In the genomic region with DNA sequence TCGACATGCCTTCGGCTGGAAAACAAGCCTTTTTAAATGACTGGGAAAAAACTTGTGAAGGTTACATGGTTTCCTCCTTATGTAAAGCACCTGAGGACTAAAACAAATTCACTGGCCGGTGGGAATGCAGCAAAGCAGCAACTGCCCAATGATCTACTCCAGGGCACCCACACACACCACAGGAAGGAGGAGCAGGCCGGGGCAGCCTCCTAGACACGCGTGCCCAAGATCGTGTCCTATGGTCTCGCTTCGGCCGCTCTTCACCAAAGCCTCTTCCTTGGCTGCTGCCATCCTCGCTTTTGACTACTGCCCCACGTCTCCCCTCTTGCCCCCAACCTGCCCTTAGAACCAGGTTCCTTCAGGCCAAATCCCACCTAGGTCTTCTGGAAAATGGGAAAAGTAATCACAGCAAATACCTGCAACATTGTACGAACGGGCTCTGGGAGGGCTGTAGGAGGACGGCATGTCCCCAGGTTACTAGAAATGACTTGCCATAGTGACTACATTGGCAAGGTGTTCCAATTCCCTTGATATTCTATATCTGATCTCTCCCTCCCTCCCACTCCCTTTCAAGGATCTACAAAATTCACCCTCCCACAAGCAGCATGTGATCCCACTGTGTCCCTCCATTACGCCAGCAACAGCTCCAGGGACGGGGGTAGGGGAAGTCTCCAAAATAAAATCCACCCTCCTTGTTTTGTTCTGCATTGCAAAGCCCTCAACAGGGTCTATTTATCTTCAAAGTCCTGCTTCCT, we compare ENCODE assay signal across 11 cellular contexts.
DNase-seq lines count a peak whose midpoint lies in the region; ATAC-seq and TF ChIP-seq lines count a peak whose summit lies in the region.
"Had no signal": no experiment of that assay in that cellular context is flagged by ENCODE, and none has a peak within 500 bp of the region (broad histone marks: within the 10 kb centered on the region; RNA-seq: fewer than 3 reads in every experiment).

No MANE protein-coding gene starts in this region.

- TF ChIP-seq EP300 in transverse colon (IDR thresholded peaks at IDR 0.05; ENCODE audit: low read depth): no peak

- H3K27ac ChIP-seq in caudate nucleus (ENCODE audit: low read depth, low read length): peak overlapping the region; percentile 89
- H3K27ac ChIP-seq in naive thymus-derived CD4-positive, alpha-beta T cell (ENCODE audit: low read depth, low read length): peak overlapping the region; percentile 64
- peak overlapping the region; percentile 83 to 93 (median 88) for H3K27ac ChIP-seq in transverse colon

- H3K4me3 Mint-ChIP-seq in activated naive CD4-positive, alpha-beta T cell treated with anti-CD3 and anti-CD28 coated beads, Interleukin-2, amount 50 U/mL, for 24 hours: no peak overlapping the region
- peak overlapping the region; percentile 3 to 97 (median 78) for H3K4me3 Mint-ChIP-seq in naive thymus-derived CD4-positive, alpha-beta T cell

- intact Hi-C loops in naive thymus-derived CD4-positive, alpha-beta T cell (cut with micrococcal nuclease): no loop called here
- intact Hi-C loops in transverse colon (cut with DNase I; ENCODE audit: low total_unique reads): no loop called here

- peak overlapping the region; percentile 98 for H3K27ac Mint-ChIP-seq in activated naive CD4-positive, alpha-beta T cell treated with anti-CD3 and anti-CD28 coated beads, Interleukin-2, amount 50 U/mL, for 24 hours
- H3K27ac Mint-ChIP-seq in naive thymus-derived CD4-positive, alpha-beta T cell: peak overlapping the region; percentile 86 to 99 (median 92)

- H3K9me3 ChIP-seq in naive thymus-derived CD4-positive, alpha-beta T cell (ENCODE audit: control insufficient read depth in 2 of 3, low read length in 3 of 3): no peaks in the 10 kb centered on the region
- H3K9me3 ChIP-seq in transverse colon: no peaks in the 10 kb centered on the region
- H3K9me3 ChIP-seq: HAP-1 had no signal

- no peak overlapping the region for H3K4me3 ChIP-seq in naive thymus-derived CD4-positive, alpha-beta T cell (ENCODE audit: low read length)
- H3K4me3 ChIP-seq in transverse colon: no peak overlapping the region
- H3K4me3 ChIP-seq: HAP-1, K562 had no signal

- H3K36me3 ChIP-seq in naive thymus-derived CD4-positive, alpha-beta T cell (ENCODE audit: control insufficient read depth in 2 of 3, insufficient read depth in 3 of 3, low read length in 3 of 3): no peaks in the 10 kb centered on the region
- no peaks in the 10 kb centered on the region for H3K36me3 ChIP-seq in transverse colon

- no peaks in the 10 kb centered on the region for H3K9me3 Mint-ChIP-seq in activated naive CD4-positive, alpha-beta T cell treated with anti-CD3 and anti-CD28 coated beads, Interleukin-2, amount 50 U/mL, for 24 hours
- H3K9me3 Mint-ChIP-seq in naive thymus-derived CD4-positive, alpha-beta T cell: no peaks in the 10 kb centered on the region

- in situ Hi-C loops in transverse colon (cut with MboI; ENCODE audit: low pct_ligation_motif_present in 1 of 4, low pct_unique_long_range_greater_than_20kb in 1 of 4, low sequenced_read_pairs in 3 of 4): no loop called here

- POLR2A ChIA-PET in naive thymus-derived CD4-positive, alpha-beta T cell (lab: Charles Lee): interaction anchor here (0.8 to 13.8 kb wide), 4 partner anchors 10 to 202 kb away, joined by 3 to 177 read pairs (median 4); no protein-coding TSS in a partner anchor

- WGBS in transverse colon (ENCODE audit: low coverage in 1 of 2), 2 donors: 73 to 88% methylated on average over 8 to 17 of the region's 17 CpGs

- no peak for ATAC-seq in naive thymus-derived CD4-positive, alpha-beta T cell
- ATAC-seq in GM21360 (IDR thresholded peaks at IDR 0.05; ENCODE audit: unreplicated experiment): no peak
- ATAC-seq in HG03354 (IDR thresholded peaks at IDR 0.05; ENCODE audit: poor library complexity, severe bottlenecking, unreplicated experiment): no peak
- no peak for ATAC-seq in GM18502 (IDR thresholded peaks at IDR 0.05; ENCODE audit: poor library complexity, unreplicated experiment)

- H3K27me3 Mint-ChIP-seq in activated naive CD4-positive, alpha-beta T cell treated with anti-CD3 and anti-CD28 coated beads, Interleukin-2, amount 50 U/mL, for 24 hours: no peaks in the 10 kb centered on the region
- peaks cover 0 to 10% (median 0%) of the 10 kb centered on the region in 5 donors for H3K27me3 Mint-ChIP-seq in naive thymus-derived CD4-positive, alpha-beta T cell

- peaks cover 58 to 88% of the 10 kb centered on the region in 2 donors for H3K4me1 ChIP-seq in naive thymus-derived CD4-positive, alpha-beta T cell (ENCODE audit: control insufficient read depth in 2 of 2, insufficient read depth in 2 of 2, low read length in 2 of 2)
- H3K4me1 ChIP-seq in transverse colon: peaks cover 40 to 91% (median 60%) of the 10 kb centered on the region in 4 donors
- H3K4me1 ChIP-seq: HAP-1 had no signal

- no peak for TF ChIP-seq POLR2A in transverse colon (IDR thresholded peaks at IDR 0.05)

- no peak for TF ChIP-seq CTCF in transverse colon (IDR thresholded peaks at IDR 0.05)

- H3K36me3 Mint-ChIP-seq in activated naive CD4-positive, alpha-beta T cell treated with anti-CD3 and anti-CD28 coated beads, Interleukin-2, amount 50 U/mL, for 24 hours: peaks cover 8% of the 10 kb centered on the region
- peaks cover 0 to 32% (median 6%) of the 10 kb centered on the region in 5 donors for H3K36me3 Mint-ChIP-seq in naive thymus-derived CD4-positive, alpha-beta T cell

- peaks cover 100% of the 10 kb centered on the region for H3K4me1 Mint-ChIP-seq in activated naive CD4-positive, alpha-beta T cell treated with anti-CD3 and anti-CD28 coated beads, Interleukin-2, amount 50 U/mL, for 24 hours
- H3K4me1 Mint-ChIP-seq in naive thymus-derived CD4-positive, alpha-beta T cell: peaks cover 83 to 100% (median 93%) of the 10 kb centered on the region in 7 donors

- CTCF ChIA-PET in naive thymus-derived CD4-positive, alpha-beta T cell (lab: Charles Lee): interaction anchor here (0.6 kb wide), 1 partner anchor 10 kb away, joined by 3 read pairs; no protein-coding TSS in a partner anchor

- no peaks in the 10 kb centered on the region for H3K27me3 ChIP-seq in naive thymus-derived CD4-positive, alpha-beta T cell (ENCODE audit: control insufficient read depth in 2 of 2, insufficient read depth in 2 of 2, low read length in 2 of 2)
- no peaks in the 10 kb centered on the region for H3K27me3 ChIP-seq in transverse colon

- DNase-seq in activated naive CD4-positive, alpha-beta T cell treated with Interleukin-2 at 50 U/mL for 16 hours: no peak
- DNase-seq in caudate nucleus (lab: John Stamatoyannopoulos, UW) (peak in 19 of 61 donors; percentile 21 to 78 (median 40)), transverse colon (no peak)
- no peak for DNase-seq in naive thymus-derived CD4-positive, alpha-beta T cell
- DNase-seq: stimulated activated CD4-positive, alpha-beta T cell treated with anti-CD3 and anti-CD28 coated beads, Interleukin-4, amount 100 ng/mL, for 4 hours had no signal
